ENCODE assay signal across 8 cellular contexts in the genomic region with DNA sequence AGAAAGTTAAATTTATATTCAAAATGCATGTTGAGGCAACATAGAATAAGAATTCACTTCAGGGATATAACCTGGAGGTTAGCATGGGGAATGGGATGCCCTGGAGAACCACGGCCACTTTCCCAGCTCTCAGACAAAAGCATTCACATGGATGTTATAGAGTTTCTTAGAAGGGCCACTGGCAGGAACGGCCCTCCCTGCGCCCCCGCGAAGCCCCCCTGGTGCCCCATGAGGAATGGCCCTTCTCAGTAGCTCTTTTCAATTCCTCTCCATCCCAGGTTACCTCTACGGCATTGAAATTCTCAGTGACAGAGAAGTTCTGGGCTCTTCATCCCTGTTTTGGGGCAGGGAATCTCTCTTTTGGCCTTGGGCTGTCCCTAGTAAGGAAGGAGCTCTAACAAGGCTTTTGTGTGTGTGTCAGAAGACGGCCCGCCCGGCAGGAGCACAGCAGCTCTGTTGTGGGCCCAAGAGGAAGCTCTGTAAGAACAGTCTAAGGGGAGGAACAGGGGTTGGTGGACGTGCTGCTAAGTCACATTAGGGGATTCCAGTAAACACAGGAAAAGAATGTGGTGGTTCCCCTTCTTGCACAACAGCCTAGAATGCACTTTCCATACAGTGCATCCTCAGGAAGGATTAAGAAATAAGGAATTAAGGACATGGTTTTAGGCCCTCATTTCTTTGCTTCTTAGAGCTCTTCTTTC.
DNase-seq lines count a peak whose midpoint lies in the region; ATAC-seq, FAIRE-seq and TF ChIP-seq lines count a peak whose summit lies in the region.

No MANE protein-coding gene starts in this region.

- TF ChIP-seq CTCF in GM23338 (conservative IDR thresholded peaks at IDR 0.05; ENCODE audit: low read depth in 2 of 2) (no peak), astrocyte (IDR thresholded peaks at IDR 0.05; ENCODE audit: insufficient read depth, low read depth, low read length) (no peak)

- no peak for ATAC-seq in GM23338
- ATAC-seq in stimulated activated naive CD8-positive, alpha-beta T cell treated with anti-CD3 and anti-CD28 coated beads, Interleukin-15, amount 100 ng/mL, for 72 hours = peak; percentile 76
- ATAC-seq in HG03196 (IDR thresholded peaks at IDR 0.05; ENCODE audit: unreplicated experiment) = no peak

- H3K4me3 ChIP-seq in GM23338 (no peak overlapping the region), astrocyte (ENCODE audit: insufficient read depth, low read depth, low read length) (no peak overlapping the region)
- no peak overlapping the region for H3K4me3 ChIP-seq in effector memory CD4-positive, alpha-beta T cell (ENCODE audit: insufficient read depth, low read depth, low read length, poor library complexity, severe bottlenecking)

- no peak for FAIRE-seq in astrocyte (lab: Jason Lieb, UNC)

- H3K27ac Mint-ChIP-seq in GM23338 (no peak overlapping the region), astrocyte (ENCODE audit: unreplicated experiment) (peak overlapping the region; percentile 36)
- peak overlapping the region in 1 of 2 donors; percentile 65 for H3K27ac Mint-ChIP-seq in stimulated activated naive CD8-positive, alpha-beta T cell treated with anti-CD3 and anti-CD28 coated beads, Interleukin-15, amount 100 ng/mL, for 72 hours

- no peaks in the 10 kb centered on the region for H3K9me2 ChIP-seq in GM23338 (ENCODE audit: insufficient read depth)

- H3K27me3 Mint-ChIP-seq in GM23338 (ENCODE audit: insufficient read depth, low read depth, poor library complexity) = peaks cover 3% of the 10 kb centered on the region
- H3K27me3 Mint-ChIP-seq in astrocyte (ENCODE audit: low read depth, unreplicated experiment) = no peaks in the 10 kb centered on the region
- H3K27me3 Mint-ChIP-seq in stimulated activated naive CD8-positive, alpha-beta T cell treated with anti-CD3 and anti-CD28 coated beads, Interleukin-15, amount 100 ng/mL, for 72 hours = peaks cover 9% of the 10 kb centered on the region

- H3K36me3 ChIP-seq in GM23338 (ENCODE audit: insufficient read depth) (no peaks in the 10 kb centered on the region), astrocyte (ENCODE audit: insufficient read depth, low read length) (no peaks in the 10 kb centered on the region)
- H3K36me3 ChIP-seq in effector memory CD4-positive, alpha-beta T cell (ENCODE audit: control insufficient read depth, insufficient read depth, low read length) = no peaks in the 10 kb centered on the region

- H3K4me3 Mint-ChIP-seq in GM23338 (no peak overlapping the region), astrocyte (ENCODE audit: unreplicated experiment) (no peak overlapping the region)
- H3K4me3 Mint-ChIP-seq in stimulated activated naive CD8-positive, alpha-beta T cell treated with anti-CD3 and anti-CD28 coated beads, Interleukin-15, amount 100 ng/mL, for 72 hours = peak overlapping the region in 1 of 2 donors; percentile 59

- DNase-seq in GM23338 (ENCODE audit: low spot score) = no peak
- peak; percentile 60 for DNase-seq in astrocyte (ENCODE audit: low read depth)
- peak; percentile 93 for DNase-seq in iris pigment epithelial cell (ENCODE audit: low read depth)
- DNase-seq in stimulated activated naive CD8-positive, alpha-beta T cell treated with anti-CD3 and anti-CD28 coated beads, Interleukin-15, amount 100 ng/mL, for 72 hours = no peak
- no peak for DNase-seq in NCI-H1417 (lab: John Stamatoyannopoulos, UW)
- DNase-seq in effector memory CD4-positive, alpha-beta T cell = no peak
- no peak for DNase-seq in NCI-H1436 (lab: John Stamatoyannopoulos, UW)

- no peaks in the 10 kb centered on the region for H3K4me1 ChIP-seq in GM23338 (ENCODE audit: insufficient read depth)
- peaks cover 7% of the 10 kb centered on the region for H3K4me1 ChIP-seq in astrocyte (ENCODE audit: insufficient read depth, low read length)
- no peaks in the 10 kb centered on the region for H3K4me1 ChIP-seq in effector memory CD4-positive, alpha-beta T cell (ENCODE audit: control insufficient read depth, insufficient read depth, low read length, poor library complexity, severe bottlenecking)

- H3K4me1 Mint-ChIP-seq in GM23338 (peaks cover 3% of the 10 kb centered on the region), astrocyte (ENCODE audit: low read depth, unreplicated experiment) (peaks cover 2% of the 10 kb centered on the region)
- peaks cover 10% of the 10 kb centered on the region for H3K4me1 Mint-ChIP-seq in stimulated activated naive CD8-positive, alpha-beta T cell treated with anti-CD3 and anti-CD28 coated beads, Interleukin-15, amount 100 ng/mL, for 72 hours

- H3K27me3 ChIP-seq in GM23338 (ENCODE audit: insufficient read depth) (no peaks in the 10 kb centered on the region), astrocyte (ENCODE audit: insufficient read depth, low read length) (no peaks in the 10 kb centered on the region)
- no peaks in the 10 kb centered on the region for H3K27me3 ChIP-seq in effector memory CD4-positive, alpha-beta T cell (replicated peaks; ENCODE audit: control insufficient read depth, insufficient read depth, low read length, poor library complexity, severe bottlenecking)

- H2AFZ ChIP-seq in GM23338 = peak overlapping the region; percentile 63; the same call in 1 of the 2 replicates
- H2AFZ ChIP-seq in astrocyte (ENCODE audit: low read depth, low read length) = no peak overlapping the region

- no peaks in the 10 kb centered on the region for H3F3A ChIP-seq in GM23338 (replicated peaks; ENCODE audit: low read depth)

- H3K36me3 Mint-ChIP-seq in GM23338 (ENCODE audit: low read depth) (no peaks in the 10 kb centered on the region), astrocyte (ENCODE audit: low read depth, unreplicated experiment) (peaks cover 4% of the 10 kb centered on the region)

- H3K9me3 ChIP-seq in astrocyte (ENCODE audit: insufficient read depth, low read depth, low read length) = no peaks in the 10 kb centered on the region
- H3K9me3 ChIP-seq in effector memory CD4-positive, alpha-beta T cell (ENCODE audit: control insufficient read depth, low read length) = no peaks in the 10 kb centered on the region

- H3K9me3 Mint-ChIP-seq in GM23338 (no peaks in the 10 kb centered on the region), astrocyte (ENCODE audit: unreplicated experiment) (no peaks in the 10 kb centered on the region)
- H3K9me3 Mint-ChIP-seq in stimulated activated naive CD8-positive, alpha-beta T cell treated with anti-CD3 and anti-CD28 coated beads, Interleukin-15, amount 100 ng/mL, for 72 hours = no peaks in the 10 kb centered on the region

- H3K4me2 ChIP-seq in GM23338 (no peak overlapping the region), astrocyte (ENCODE audit: low read length) (no peak overlapping the region)

- H3K79me2 ChIP-seq in GM23338 (replicated peaks; ENCODE audit: insufficient read depth) = no peaks in the 10 kb centered on the region
- no peaks in the 10 kb centered on the region for H3K79me2 ChIP-seq in astrocyte (ENCODE audit: insufficient read depth, low read length)

- no peak overlapping the region for H3K9ac ChIP-seq in astrocyte (ENCODE audit: low read length)

- no peaks in the 10 kb centered on the region for H4K20me1 ChIP-seq in GM23338 (replicated peaks; ENCODE audit: insufficient read depth)
- H4K20me1 ChIP-seq in astrocyte (ENCODE audit: insufficient read depth, low read length) = no peaks in the 10 kb centered on the region

- no peak overlapping the region for H3K27ac ChIP-seq in GM23338 (ENCODE audit: low read depth)
- H3K27ac ChIP-seq in astrocyte (ENCODE audit: low read depth, low read length) = no peak overlapping the region
- H3K27ac ChIP-seq in effector memory CD4-positive, alpha-beta T cell (ENCODE audit: insufficient read depth, low read length, poor library complexity, severe bottlenecking) = no peak overlapping the region

TF ChIP-seq in GM23338, 12 proteins besides CTCF, POLR2A, EP300 and RAD21:
- TF ChIP-seq EZH2 (IDR thresholded peaks at IDR 0.05; ENCODE audit: low read depth, unreplicated experiment) (no peak), JUNB (IDR thresholded peaks at IDR 0.05; ENCODE audit: unreplicated experiment) (no peak), ZNF331 (CRISPR knock-in tag; IDR thresholded peaks at IDR 0.05; ENCODE audit: low read depth) (no peak), CREB1 (CRISPR knock-in tag; IDR thresholded peaks at IDR 0.05; ENCODE audit: low read depth) (no peak), POLR2AphosphoS5 (IDR thresholded peaks at IDR 0.05; ENCODE audit: low read depth) (no peak)
- TF ChIP-seq, protein P1, sequence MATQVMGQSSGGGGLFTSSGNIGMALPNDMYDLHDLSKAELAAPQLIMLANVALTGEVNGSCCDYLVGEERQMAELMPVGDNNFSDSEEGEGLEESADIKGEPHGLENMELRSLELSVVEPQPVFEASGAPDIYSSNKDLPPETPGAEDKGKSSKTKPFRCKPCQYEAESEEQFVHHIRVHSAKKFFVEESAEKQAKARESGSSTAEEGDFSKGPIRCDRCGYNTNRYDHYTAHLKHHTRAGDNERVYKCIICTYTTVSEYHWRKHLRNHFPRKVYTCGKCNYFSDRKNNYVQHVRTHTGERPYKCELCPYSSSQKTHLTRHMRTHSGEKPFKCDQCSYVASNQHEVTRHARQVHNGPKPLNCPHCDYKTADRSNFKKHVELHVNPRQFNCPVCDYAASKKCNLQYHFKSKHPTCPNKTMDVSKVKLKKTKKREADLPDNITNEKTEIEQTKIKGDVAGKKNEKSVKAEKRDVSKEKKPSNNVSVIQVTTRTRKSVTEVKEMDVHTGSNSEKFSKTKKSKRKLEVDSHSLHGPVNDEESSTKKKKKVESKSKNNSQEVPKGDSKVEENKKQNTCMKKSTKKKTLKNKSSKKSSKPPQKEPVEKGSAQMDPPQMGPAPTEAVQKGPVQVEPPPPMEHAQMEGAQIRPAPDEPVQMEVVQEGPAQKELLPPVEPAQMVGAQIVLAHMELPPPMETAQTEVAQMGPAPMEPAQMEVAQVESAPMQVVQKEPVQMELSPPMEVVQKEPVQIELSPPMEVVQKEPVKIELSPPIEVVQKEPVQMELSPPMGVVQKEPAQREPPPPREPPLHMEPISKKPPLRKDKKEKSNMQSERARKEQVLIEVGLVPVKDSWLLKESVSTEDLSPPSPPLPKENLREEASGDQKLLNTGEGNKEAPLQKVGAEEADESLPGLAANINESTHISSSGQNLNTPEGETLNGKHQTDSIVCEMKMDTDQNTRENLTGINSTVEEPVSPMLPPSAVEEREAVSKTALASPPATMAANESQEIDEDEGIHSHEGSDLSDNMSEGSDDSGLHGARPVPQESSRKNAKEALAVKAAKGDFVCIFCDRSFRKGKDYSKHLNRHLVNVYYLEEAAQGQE (IDR thresholded peaks at IDR 0.05; ENCODE audit: unreplicated experiment) = no peak

Comparison
In these comparisons a context has a peak if more than half of its experiments do, and no peak if none do; other contexts are left out.
1. DNase-seq: peak in astrocyte (single experiment) and iris pigment epithelial cell (single experiment); none in GM23338 (single experiment), stimulated activated naive CD8-positive, alpha-beta T cell treated with anti-CD3 and anti-CD28 coated beads, Interleukin-15, amount 100 ng/mL, for 72 hours (0 of 2), NCI-H1417 (0 of 3), effector memory CD4-positive, alpha-beta T cell (0 of 3) and NCI-H1436 (single experiment).